Comparison of ENCODE assay signal across 13 cellular contexts in genomic region chr20:24782801-24783630, GRCh38.
DNase-seq lines count a peak whose midpoint lies in the region; ATAC-seq, FAIRE-seq and TF ChIP-seq lines count a peak whose summit lies in the region.
"Had no signal": no experiment of that assay in that cellular context is flagged by ENCODE, and none has a peak within 500 bp of the region (broad histone marks: within the 10 kb centered on the region; RNA-seq: fewer than 3 reads in every experiment).

No MANE protein-coding gene starts in this region.

- BruUV-seq in GM12878 (replicated peaks; lab: Mats Ljungman, UMichigan), result no TSS peak

- SMC1A ChIA-PET in GM12878 (lab: Charles Lee; ENCODE audit: uncharacterized antibody, unreplicated experiment), result interaction anchor here (1.1 kb wide), 1 partner anchor 10 kb away, joined by 3 read pairs; no protein-coding TSS in a partner anchor

- H3K27ac ChIP-seq in GM12878 (ENCODE audit: control insufficient read depth, insufficient read depth), result no peak overlapping the region
- H3K27ac ChIP-seq: uterus had no signal

- FAIRE-seq in GM12878 (lab: Jason Lieb, UNC), result no peak

- 67% methylated on average over 12 of the region's 12 CpGs for WGBS in GM12878 (ENCODE audit: insufficient coverage, insufficient replicate concordance, low lambda C conversion rate, missing lambda C conversion rate)

- ATAC-seq in GM12878 (peak; percentile 46), HG03520 (IDR thresholded peaks at IDR 0.05; ENCODE audit: unreplicated experiment) (no peak)

- TF ChIP-seq EP300 in GM12878 (IDR thresholded peaks at IDR 0.05; ENCODE audit: borderline replicate concordance in 1 of 2, control insufficient read depth in 1 of 2, low read depth in 2 of 2, low read length in 2 of 2), result no peak

- no peak overlapping the region for H3K4me2 ChIP-seq in GM12878 (ENCODE audit: control insufficient read depth, insufficient read depth)

- no peaks in the 10 kb centered on the region; the same call in 2 of the 3 replicates for H3K9me3 ChIP-seq in GM12878 (replicated peaks; ENCODE audit: control insufficient read depth, insufficient read depth, low read length)
- H3K9me3 ChIP-seq: uterus had no signal

- no peak overlapping the region for H3K9ac ChIP-seq in GM12878 (ENCODE audit: control insufficient read depth, insufficient read depth, low read length)

- CTCF ChIA-PET in GM12878 (lab: Yijun Ruan, JAX), result interaction anchor here (0.5 to 1.2 kb wide), 3 partner anchors 53 to 386 kb away, joined by 3 read pairs; no protein-coding TSS in a partner anchor

- POLR2A ChIA-PET in GM12878 (lab: Charles Lee), result no interaction called here

- no peak for TF ChIP-seq RAD21 in GM12878 (IDR thresholded peaks at IDR 0.05; ENCODE audit: insufficient read depth, low read depth, low read length)

- no peak for TF ChIP-seq POLR2A in GM12878 (IDR thresholded peaks at IDR 0.05; ENCODE audit: low read depth, low read length)

- no peak overlapping the region for H3K4me3 ChIP-seq in GM12878
- no peak overlapping the region for H3K4me3 ChIP-seq in retinal pigment epithelial cell (ENCODE audit: low read length)
- H3K4me3 ChIP-seq: uterus had no signal

- intact Hi-C loops in GM12878 (cut with micrococcal nuclease; ENCODE audit: unreplicated experiment), result no loop called here

- no peaks in the 10 kb centered on the region for H3K36me3 ChIP-seq in GM12878 (ENCODE audit: control insufficient read depth in 2 of 2, insufficient read depth in 2 of 2, low read length in 1 of 2)
- H3K36me3 ChIP-seq: uterus had no signal

- RAD21 ChIA-PET in GM12878 (lab: Charles Lee; ENCODE audit: unreplicated experiment), result no interaction called here

- peak; percentile 7 for DNase-seq in activated CD4-positive, alpha-beta T cell treated with anti-CD3 and anti-CD28 coated beads for 48 hours
- no peak for DNase-seq in activated CD4-positive, alpha-beta T cell treated with anti-CD3 and anti-CD28 coated beads, Interleukin-2, amount 50 U/mL, for 48 hours
- DNase-seq in HT-29 (ENCODE audit: low spot score) (peak; percentile 22), GM12878 (ENCODE audit: low read depth, low spot score) (no peak), retinal pigment epithelial cell (ENCODE audit: low read depth) (peak; percentile 74), A172 (ENCODE audit: low spot score) (no peak), DMS153 treated with DMSO at 0.1 percent for 48 hours (lab: John Stamatoyannopoulos, UW; ENCODE audit: unreplicated experiment) (no peak)
- DNase-seq: cerebellar nuclear complex, GF-D8, mammary epithelial cell, NCI-H2029 treated with DMSO at 0.1 percent for 48 hours, uterus had no signal

- no peaks in the 10 kb centered on the region for H4K20me1 ChIP-seq in GM12878 (ENCODE audit: control insufficient read depth, insufficient read depth)

- in situ Hi-C loops in GM12878 (cut with MboI), result no loop called here

- H3K27me3 ChIP-seq in GM12878 (replicated peaks in 1 of 2; ENCODE audit: control insufficient read depth in 2 of 2, insufficient read depth in 2 of 2, low read length in 1 of 2), result peaks cover 0 to 2% of the 10 kb centered on the region in 2 experiments; a peak in 2 of 4 replicates
- H3K27me3 ChIP-seq: uterus had no signal

- H3K4me1 ChIP-seq in GM12878 (ENCODE audit: control insufficient read depth, insufficient read depth, low read length), result no peaks in the 10 kb centered on the region; the same call in 1 of the 2 replicates
- H3K4me1 ChIP-seq: uterus had no signal

- H3K79me2 ChIP-seq in GM12878 (ENCODE audit: control insufficient read depth, insufficient read depth, low read length), result no peaks in the 10 kb centered on the region

- TF ChIP-seq CTCF in GM12878 (IDR thresholded peaks at IDR 0.05 in 2 of 3, conservative IDR thresholded peaks at IDR 0.05 in 1 of 3; ENCODE audit: control insufficient read depth in 2 of 3, extremely low read depth in 1 of 3, insufficient read depth in 1 of 3, low read depth in 3 of 3, low read length in 3 of 3), result 0 out of 6 replicates have a peak, but pooled peaks of 1 of the 3 experiments have one; percentile 10
- peak; percentile 40 for TF ChIP-seq CTCF in retinal pigment epithelial cell (conservative IDR thresholded peaks at IDR 0.05; ENCODE audit: low read depth, low read length)

- H2AFZ ChIP-seq in GM12878 (ENCODE audit: control insufficient read depth, low read depth, low read length), result no peak overlapping the region

TF ChIP-seq in GM12878, 131 proteins besides CTCF, POLR2A, EP300 and RAD21 (continues in another document):
- TF ChIP-seq CUX1 (IDR thresholded peaks at IDR 0.05; ENCODE audit: insufficient replicate concordance, low read depth, low read length), result no peak
- TF ChIP-seq SMARCA5 (IDR thresholded peaks at IDR 0.05), result no peak
- no peak for TF ChIP-seq RUNX3 (IDR thresholded peaks at IDR 0.05; ENCODE audit: low read length)
- no peak for TF ChIP-seq ZBTB4 (CRISPR knock-in tag; IDR thresholded peaks at IDR 0.05)
- no peak for TF ChIP-seq KLF5 (IDR thresholded peaks at IDR 0.05; ENCODE audit: partially characterized antibody)
- TF ChIP-seq ATF3 (IDR thresholded peaks at IDR 0.05; ENCODE audit: borderline replicate concordance, extremely low read depth, low read depth, low read length), result no peak
- TF ChIP-seq MTA2 (IDR thresholded peaks at IDR 0.05; ENCODE audit: low read depth), result no peak
- TF ChIP-seq CHD2 (IDR thresholded peaks at IDR 0.05; ENCODE audit: borderline replicate concordance, low read depth, low read length), result no peak
- TF ChIP-seq NFYA (IDR thresholded peaks at IDR 0.05; ENCODE audit: borderline replicate concordance, low read depth, low read length), result no peak

Comparison
In these comparisons a context has a peak if more than half of its experiments do, and no peak if none do; other contexts are left out.
1. DNase-seq: peak in activated CD4-positive, alpha-beta T cell treated with anti-CD3 and anti-CD28 coated beads for 48 hours (single experiment), HT-29 (single experiment) and retinal pigment epithelial cell (single experiment); none in activated CD4-positive, alpha-beta T cell treated with anti-CD3 and anti-CD28 coated beads, Interleukin-2, amount 50 U/mL, for 48 hours (0 of 2), GM12878 (single experiment), A172 (single experiment) and DMS153 treated with DMSO at 0.1 percent for 48 hours (single experiment).